Comparison of ENCODE assay signal across 8 cellular contexts in the genomic region with DNA sequence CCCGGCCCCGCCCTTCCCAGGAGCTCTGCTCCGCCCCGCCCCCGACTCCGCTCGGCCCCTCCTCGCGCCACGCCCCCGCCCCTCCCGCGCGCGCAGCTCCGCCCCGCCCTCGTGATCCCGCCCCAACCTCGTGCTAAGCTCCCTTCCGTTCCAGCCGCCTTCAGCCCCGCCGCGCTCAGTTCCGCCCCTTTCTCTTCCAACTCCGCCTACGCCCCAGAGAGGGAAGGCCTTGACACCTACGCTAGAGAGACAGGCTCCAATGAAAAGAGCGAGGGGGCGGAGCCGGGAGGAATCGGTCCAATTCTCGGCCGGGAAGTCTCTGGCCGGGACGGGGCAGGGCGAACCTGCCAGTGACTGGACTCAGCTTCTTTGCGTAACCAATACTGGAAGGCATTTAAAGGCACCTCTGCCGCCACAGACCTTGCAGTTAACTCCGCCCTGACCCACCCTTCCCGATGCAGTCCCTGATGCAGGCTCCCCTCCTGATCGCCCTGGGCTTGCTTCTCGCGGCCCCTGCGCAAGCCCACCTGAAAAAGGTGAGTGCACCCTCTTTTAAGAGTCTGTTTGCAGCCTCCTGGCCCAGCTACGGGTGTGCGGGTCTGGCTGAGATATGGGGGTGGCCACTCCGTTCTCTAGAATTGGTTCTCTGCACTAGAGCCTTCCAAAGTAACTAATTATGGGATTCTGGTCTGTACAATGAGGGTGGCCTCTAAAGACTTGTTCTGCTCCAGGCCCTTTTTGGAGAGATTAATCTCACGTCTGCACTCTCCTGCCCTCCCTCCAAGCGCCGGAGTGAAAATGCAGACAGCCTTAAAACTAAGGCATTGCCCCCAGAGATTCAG. TPM values are rescaled to one million over a fixed set of nuclear protein-coding genes. Genes with fewer than 3 reads are reported as not detected.
DNase-seq lines count a peak whose midpoint lies in the region; ATAC-seq, FAIRE-seq and TF ChIP-seq lines count a peak whose summit lies in the region.

A gene (plus strand): TSS at position 424 of the 842 bp plus-strand sequence. CDS start 32 bp downstream, at position 456.

- peak; percentile 81 for ATAC-seq in GM21528 (IDR thresholded peaks at IDR 0.05; ENCODE audit: low FRiP score, unreplicated experiment)
- ATAC-seq in IMR-90 (ENCODE audit: low read depth), result peak; percentile 96

- no peak within 1 kb of the TSS for H2BK20ac ChIP-seq in IMR-90 (ENCODE audit: low read depth, low read length)

- WGBS in IMR-90 (ENCODE audit: extremely low coverage in 2 of 2, insufficient read length in 1 of 2), 2 experiments, result 0% methylated on average over 5 of the region's 52 CpGs; no CpG with 5 or more reads in 1 of the 2 experiments

- POLR2A ChIA-PET in IMR-90 (lab: Charles Lee; ENCODE audit: unreplicated experiment), result interaction anchor here (0.5 to 0.7 kb wide), 2 partner anchors 12 to 253 kb away, joined by 3 to 17 read pairs; no protein-coding TSS in a partner anchor
- POLR2A ChIA-PET in endothelial cell of umbilical vein (lab: Charles Lee), result interaction anchor here (0.6 to 1.0 kb wide), 7 partner anchors 21 to 434 kb away, joined by 3 to 4 read pairs (median 3); a partner anchor contains a TSS

- peak within 1 kb of the TSS; percentile 94 for H2AFZ ChIP-seq in IMR-90 (replicated peaks; ENCODE audit: low read length, poor library complexity)
- peak within 1 kb of the TSS; percentile 95 for H2AFZ ChIP-seq in endothelial cell of umbilical vein (ENCODE audit: low read depth, low read length)

- no peak within 1 kb of the TSS for H4K91ac ChIP-seq in IMR-90 (ENCODE audit: insufficient read depth, low read depth, low read length)

- 0 out of 2 replicates have a peak within 1 kb of the TSS, but pooled peaks have one; percentile 11 for H3K4ac ChIP-seq in IMR-90 (ENCODE audit: low read depth, low read length)

- H3K27me3 ChIP-seq in IMR-90 (ENCODE audit: control insufficient read depth, insufficient read depth, low read length), result peaks cover 10% of the 10 kb centered on the region
- no peaks in the 10 kb centered on the region for H3K27me3 ChIP-seq in endothelial cell of umbilical vein (ENCODE audit: control insufficient read depth in 2 of 2, insufficient read depth in 2 of 2, low read length in 2 of 2)

- H4K5ac ChIP-seq in IMR-90 (ENCODE audit: low read depth, low read length), result peak within 1 kb of the TSS; percentile 37

- H3K9me1 ChIP-seq in IMR-90 (ENCODE audit: insufficient read depth, low read length) (peaks cover 5% of the 10 kb centered on the region; the same call in 1 of the 2 replicates), endothelial cell of umbilical vein (replicated peaks; ENCODE audit: control insufficient read depth, extremely low read depth, insufficient read depth, low read length) (no peaks in the 10 kb centered on the region)

- H3K23ac ChIP-seq in IMR-90 (ENCODE audit: low read depth, low read length), result peak within 1 kb of the TSS; percentile 59; the same call in 1 of the 2 replicates

- TF ChIP-seq CTCF in IMR-90 (conservative IDR thresholded peaks at IDR 0.05; ENCODE audit: low read depth, low read length) (no peak), endothelial cell of umbilical vein (IDR thresholded peaks at IDR 0.05; ENCODE audit: extremely low read depth in 1 of 2, insufficient read depth in 1 of 2, low read depth in 1 of 2, low read length in 2 of 2) (no peak)

- H3K9me3 ChIP-seq in IMR-90 (ENCODE audit: control insufficient read depth, insufficient read depth, low read length) (no peaks in the 10 kb centered on the region), endothelial cell of umbilical vein (replicated peaks; ENCODE audit: control insufficient read depth, insufficient read depth, low read length) (no peaks in the 10 kb centered on the region)

- intact Hi-C loops in IMR-90 (cut with micrococcal nuclease) (loop anchor here (2.0 to 5.0 kb wide), 2 partner anchors 451 to 520 kb away; no protein-coding TSS in a partner anchor), endothelial cell of umbilical vein (cut with micrococcal nuclease) (loop anchor here (1.0 to 10.0 kb wide), 5 partner anchors 29 to 522 kb away; a partner anchor contains a TSS)

- no peaks in the 10 kb centered on the region for H3K79me2 ChIP-seq in endothelial cell of umbilical vein (ENCODE audit: control insufficient read depth, insufficient read depth, low read length)

- no peak within 1 kb of the TSS; the same call in 1 of the 2 replicates for H3K56ac ChIP-seq in IMR-90 (ENCODE audit: extremely low read depth, insufficient read depth, low read length)

- peak within 1 kb of the TSS; percentile 1 to 51; a peak in 1 of 4 replicates for H4K8ac ChIP-seq in IMR-90 (ENCODE audit: low read depth in 2 of 2, low read length in 2 of 2)

- CTCF ChIA-PET in IMR-90 (lab: Yijun Ruan, JAX) (interaction anchor here (0.7 to 2.0 kb wide), 4 partner anchors 10 to 25 kb away, joined by 3 to 8 read pairs (median 4); no protein-coding TSS in a partner anchor), endothelial cell of umbilical vein (lab: Charles Lee) (interaction anchor here (0.7 to 3.0 kb wide), 14 partner anchors 10 to 518 kb away, joined by 3 to 28 read pairs (median 4); a partner anchor contains a TSS)

- H4K20me1 ChIP-seq in IMR-90 (ENCODE audit: insufficient read depth, low read length) (no peaks in the 10 kb centered on the region), endothelial cell of umbilical vein (replicated peaks; ENCODE audit: control insufficient read depth, extremely low read depth, insufficient read depth, low read length) (no peaks in the 10 kb centered on the region)

- no peaks in the 10 kb centered on the region; the same call in 1 of the 2 replicates for H3K4me1 ChIP-seq in IMR-90 (ENCODE audit: control insufficient read depth, insufficient read depth, low read length)
- H3K4me1 ChIP-seq in endothelial cell of umbilical vein (ENCODE audit: control insufficient read depth, extremely low read depth, insufficient read depth, low read length), result peaks cover 5% of the 10 kb centered on the region

- no peak for TF ChIP-seq RAD21 in IMR-90 (IDR thresholded peaks at IDR 0.05; ENCODE audit: low read length)

- peaks cover 0 to 5% of the 10 kb centered on the region in 2 experiments; a peak in 2 of 4 replicates for H3K79me1 ChIP-seq in IMR-90 (ENCODE audit: low read depth in 1 of 2, low read length in 2 of 2)

- peak within 1 kb of the TSS; percentile 55 for H3K18ac ChIP-seq in IMR-90 (ENCODE audit: low read depth, low read length)

- H2AK9ac ChIP-seq in IMR-90 (replicated peaks; ENCODE audit: low read depth, low read length, poor library complexity), result peak within 1 kb of the TSS; percentile 33

- H2BK5ac ChIP-seq in IMR-90 (ENCODE audit: low read depth, low read length, poor library complexity, severe bottlenecking), result peak within 1 kb of the TSS; percentile 35

- H3K9ac ChIP-seq in IMR-90 (ENCODE audit: low read depth, low read length) (peak within 1 kb of the TSS; percentile 69), endothelial cell of umbilical vein (replicated peaks; ENCODE audit: extremely low read depth, insufficient read depth, low read length) (peak within 1 kb of the TSS; percentile 58)

- H3K4me3 ChIP-seq in IMR-90 (ENCODE audit: insufficient read depth, low read depth, low read length), result peak within 1 kb of the TSS; percentile 95
- H3K4me3 ChIP-seq in endothelial cell of umbilical vein (replicated peaks in 1 of 3; ENCODE audit: insufficient read depth in 1 of 3, low read depth in 1 of 3, low read length in 3 of 3), result peak within 1 kb of the TSS; percentile 48 to 75 (median 55)

- peak; percentile 99 for FAIRE-seq in endothelial cell of umbilical vein (lab: Jason Lieb, UNC)

- peak; percentile 100 for DNase-seq in DMS 273 (lab: John Stamatoyannopoulos, UW; ENCODE audit: unreplicated experiment)
- DNase-seq in IMR-90, result peak; percentile 99
- peak; percentile 100 for DNase-seq in OCI-M1 (lab: John Stamatoyannopoulos, UW)
- peak; percentile 99 for DNase-seq in activated T-cell treated with anti-CD3 and anti-CD28 coated beads for 24 hours (ENCODE audit: low read depth)
- peak; percentile 100 for DNase-seq in endothelial cell of umbilical vein (ENCODE audit: low read depth, low spot score)
- DNase-seq in midbrain (lab: John Stamatoyannopoulos, UW), result peak; percentile 98
- DNase-seq in stimulated activated CD8-positive, alpha-beta memory T cell treated with anti-CD3 and anti-CD28 coated beads, Interleukin-2, amount 100 ng/mL, for 1 hour (ENCODE audit: low read depth in 2 of 2), result peak; percentile 95

- H2BK120ac ChIP-seq in IMR-90 (ENCODE audit: low read depth, low read length), result no peak within 1 kb of the TSS

- H3K27ac ChIP-seq in IMR-90 (ENCODE audit: insufficient read depth, low read length) (peak within 1 kb of the TSS; percentile 31), endothelial cell of umbilical vein (ENCODE audit: insufficient read depth, low read depth, low read length) (no peak within 1 kb of the TSS)

- peak within 1 kb of the TSS; percentile 90 for H3K4me2 ChIP-seq in IMR-90 (ENCODE audit: low read depth, low read length)
- peak within 1 kb of the TSS; percentile 82 for H3K4me2 ChIP-seq in endothelial cell of umbilical vein (ENCODE audit: insufficient read depth, low read length)

- no TSS peak for BruUV-seq in IMR-90 (replicated peaks; lab: Mats Ljungman, UMichigan)
- TSS peak; percentile 49 for BruUV-seq in endothelial cell of umbilical vein (replicated peaks; lab: Mats Ljungman, UMichigan)

- in situ Hi-C loops in IMR-90 (cut with MboI; ENCODE audit: low sequenced_read_pairs), result no loop called here

- H3K36me3 ChIP-seq in IMR-90 (ENCODE audit: control insufficient read depth, insufficient read depth, low read length) (no peaks in the 10 kb centered on the region), endothelial cell of umbilical vein (ENCODE audit: control insufficient read depth in 2 of 2, extremely low read depth in 1 of 2, insufficient read depth in 2 of 2, low read length in 2 of 2) (no peaks in the 10 kb centered on the region)

- H2BK15ac ChIP-seq in IMR-90 (ENCODE audit: low read depth, low read length), result no peak within 1 kb of the TSS

- peak within 1 kb of the TSS; percentile 30; the same call in 1 of the 2 replicates for H3K14ac ChIP-seq in IMR-90 (replicated peaks; ENCODE audit: low read depth, low read length)

- H2AK5ac ChIP-seq in IMR-90 (ENCODE audit: low read depth, low read length), result no peak within 1 kb of the TSS

- dilution Hi-C loops in IMR-90 (cut with HindIII; ENCODE audit: low sequenced_read_pairs, unreplicated experiment) (no loop called here), endothelial cell of umbilical vein (cut with MboI; ENCODE audit: extremely low pct_ligation_motif_present, low sequenced_read_pairs) (no loop called here)

- TF ChIP-seq POLR2A in IMR-90 (IDR thresholded peaks at IDR 0.05; ENCODE audit: low read depth, low read length) (0 out of 2 replicates have a peak, but pooled peaks have one; percentile 30), endothelial cell of umbilical vein (IDR thresholded peaks at IDR 0.05; ENCODE audit: low read depth, low read length) (peak; percentile 46)

RNA-seq across cellular contexts. Expression of the gene that starts here (rescaled TPM):
- total RNA-seq in IMR-90 (2012; rRNA removed) (18.5 and 18.6 TPM in 2 replicates), endothelial cell of umbilical vein (21.2 and 22.5 TPM in 2 replicates)
- polyA plus RNA-seq in IMR-90 (2012; rRNA removed) (12.8 and 13.8 TPM in 2 replicates), endothelial cell of umbilical vein (14.0 and 14.4 TPM in 2 replicates)
- 8.0 and 9.9 TPM in 2 replicates for polyA plus RNA-seq in IMR-90 (2012; cell fraction: cytosol; rRNA removed)
- 2.0 and 3.1 TPM in 2 replicates for polyA plus RNA-seq in IMR-90 (2012; cell fraction: nucleus; rRNA removed; ENCODE audit: low replicate concordance)
- polyA plus RNA-seq in endothelial cell of umbilical vein (2011; cell fraction: cytosol; rRNA removed), result 10.0 and 11.8 TPM in 2 replicates
- 4.3 and 4.7 TPM in 2 replicates for polyA plus RNA-seq in endothelial cell of umbilical vein (2011; cell fraction: nucleus; rRNA removed)
- 16.4 and 17.5 TPM in 2 replicates for polyA plus RNA-seq in endothelial cell of umbilical vein (2012)
- polyA minus RNA-seq in endothelial cell of umbilical vein, result 26.7 and 28.5 TPM in 2 replicates
- 3.4 TPM for polyA minus RNA-seq in endothelial cell of umbilical vein (2011; cell fraction: cytosol; rRNA and poly(A)+ RNA removed)
- 3.2 and 3.5 TPM in 2 replicates for polyA minus RNA-seq in endothelial cell of umbilical vein (2011; cell fraction: nucleus; rRNA and poly(A)+ RNA removed)
